2 cellular contexts compared by ENCODE assay signal in the genomic region with DNA sequence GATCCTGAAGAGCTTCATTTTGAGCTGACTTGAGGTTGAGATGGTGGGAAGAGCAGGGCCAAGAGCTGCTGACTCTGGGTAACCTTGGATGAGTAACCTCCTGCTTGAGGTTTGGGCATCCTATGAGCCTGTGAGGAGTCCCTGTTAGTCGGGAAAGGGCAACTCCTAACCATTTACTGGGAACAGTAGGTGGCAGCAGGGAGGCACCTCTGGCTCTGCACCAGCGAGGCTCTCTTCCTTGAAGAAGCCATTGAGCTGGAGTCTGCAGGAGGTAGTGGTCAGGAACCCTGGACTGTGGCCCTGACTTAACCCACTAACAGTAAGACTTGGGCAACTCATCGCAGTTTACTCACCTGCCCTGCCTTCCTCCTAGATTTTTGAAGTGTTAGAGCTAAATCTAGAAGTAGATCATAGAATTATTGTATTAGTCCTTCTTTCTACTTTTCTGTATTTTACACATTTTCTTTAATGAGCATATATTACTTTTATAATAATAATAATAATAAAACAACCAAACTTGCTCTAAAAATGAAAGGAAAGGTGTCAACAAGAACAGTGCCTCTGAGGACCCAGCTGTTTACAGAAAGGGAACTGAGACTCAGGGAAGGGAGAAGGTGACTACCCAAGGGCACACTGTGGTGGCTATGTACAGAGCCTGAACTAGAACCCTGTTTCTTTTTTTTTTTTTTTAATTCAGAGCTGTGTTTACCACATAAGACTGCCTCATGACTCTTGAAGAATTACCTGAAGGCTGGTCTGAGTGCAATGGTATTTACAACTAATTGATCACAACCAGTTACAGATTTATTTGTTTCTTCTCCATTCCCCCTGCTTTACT.
A peak's percentile ranks its signal among the peaks of the same experiment; 100 is the strongest.
TF ChIP-seq lines count a peak whose summit lies in the region.

No MANE protein-coding gene starts in this region.

TF ChIP-seq in HEK293, 187 proteins besides CTCF, POLR2A, EP300 and RAD21 (continues in another document):
- TF ChIP-seq, protein P1, sequence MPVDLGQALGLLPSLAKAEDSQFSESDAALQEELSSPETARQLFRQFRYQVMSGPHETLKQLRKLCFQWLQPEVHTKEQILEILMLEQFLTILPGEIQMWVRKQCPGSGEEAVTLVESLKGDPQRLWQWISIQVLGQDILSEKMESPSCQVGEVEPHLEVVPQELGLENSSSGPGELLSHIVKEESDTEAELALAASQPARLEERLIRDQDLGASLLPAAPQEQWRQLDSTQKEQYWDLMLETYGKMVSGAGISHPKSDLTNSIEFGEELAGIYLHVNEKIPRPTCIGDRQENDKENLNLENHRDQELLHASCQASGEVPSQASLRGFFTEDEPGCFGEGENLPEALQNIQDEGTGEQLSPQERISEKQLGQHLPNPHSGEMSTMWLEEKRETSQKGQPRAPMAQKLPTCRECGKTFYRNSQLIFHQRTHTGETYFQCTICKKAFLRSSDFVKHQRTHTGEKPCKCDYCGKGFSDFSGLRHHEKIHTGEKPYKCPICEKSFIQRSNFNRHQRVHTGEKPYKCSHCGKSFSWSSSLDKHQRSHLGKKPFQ (tag by site-specific recombination; IDR thresholded peaks at IDR 0.05) = no peak
- TF ChIP-seq ZNF10 (tag by site-specific recombination; IDR thresholded peaks at IDR 0.05) (no peak), ZNF600 (tag by site-specific recombination; IDR thresholded peaks at IDR 0.05) (peak; percentile 21; the same call in 1 of the 2 replicates), ZBTB8A (tag by site-specific recombination; IDR thresholded peaks at IDR 0.05) (no peak), ZBTB7A (tag by site-specific recombination; IDR thresholded peaks at IDR 0.05; ENCODE audit: low read depth) (no peak), ZNF248 (tag by site-specific recombination; IDR thresholded peaks at IDR 0.05) (no peak), ZSCAN30 (tag by site-specific recombination; IDR thresholded peaks at IDR 0.05) (0 out of 2 replicates have a peak, but pooled peaks have one; percentile 16), ZNF670 (tag by site-specific recombination; IDR thresholded peaks at IDR 0.05; ENCODE audit: low read depth) (no peak), ZNF341 (tag by site-specific recombination; IDR thresholded peaks at IDR 0.05; ENCODE audit: low read depth) (no peak), EGR2 (tag by site-specific recombination; IDR thresholded peaks at IDR 0.05; ENCODE audit: low read depth) (no peak), KLF16 (tag by site-specific recombination; IDR thresholded peaks at IDR 0.05) (no peak), ZNF521 (tag by site-specific recombination; IDR thresholded peaks at IDR 0.05) (no peak), ZNF664 (tag by site-specific recombination; IDR thresholded peaks at IDR 0.05) (peak; percentile 45; the same call in 1 of the 2 replicates), TRIM28 (IDR thresholded peaks at IDR 0.05; ENCODE audit: borderline replicate concordance, low read length) (0 out of 2 replicates have a peak, but pooled peaks have one; percentile 22), ZXDB (tag by site-specific recombination; IDR thresholded peaks at IDR 0.05) (no peak), IKZF3 (tag by site-specific recombination; IDR thresholded peaks at IDR 0.05) (peak; percentile 66; the same call in 1 of the 2 replicates), ZNF335 (tag by site-specific recombination; conservative IDR thresholded peaks at IDR 0.05) (0 out of 2 replicates have a peak, but pooled peaks have one; percentile 22), SCRT2 (tag by site-specific recombination; IDR thresholded peaks at IDR 0.05) (no peak), ZNF175 (tag by site-specific recombination; IDR thresholded peaks at IDR 0.05) (no peak), ZBTB17 (tag by site-specific recombination; IDR thresholded peaks at IDR 0.05) (no peak), ZNF311 (tag by site-specific recombination; IDR thresholded peaks at IDR 0.05; ENCODE audit: borderline replicate concordance) (no peak), ZNF621 (tag by site-specific recombination; IDR thresholded peaks at IDR 0.05) (no peak)
- TF ChIP-seq, protein P2, sequence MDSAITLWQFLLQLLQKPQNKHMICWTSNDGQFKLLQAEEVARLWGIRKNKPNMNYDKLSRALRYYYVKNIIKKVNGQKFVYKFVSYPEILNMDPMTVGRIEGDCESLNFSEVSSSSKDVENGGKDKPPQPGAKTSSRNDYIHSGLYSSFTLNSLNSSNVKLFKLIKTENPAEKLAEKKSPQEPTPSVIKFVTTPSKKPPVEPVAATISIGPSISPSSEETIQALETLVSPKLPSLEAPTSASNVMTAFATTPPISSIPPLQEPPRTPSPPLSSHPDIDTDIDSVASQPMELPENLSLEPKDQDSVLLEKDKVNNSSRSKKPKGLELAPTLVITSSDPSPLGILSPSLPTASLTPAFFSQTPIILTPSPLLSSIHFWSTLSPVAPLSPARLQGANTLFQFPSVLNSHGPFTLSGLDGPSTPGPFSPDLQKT (IDR thresholded peaks at IDR 0.05; ENCODE audit: borderline replicate concordance, low read depth, low read length) = no peak
- TF ChIP-seq, protein P3, sequence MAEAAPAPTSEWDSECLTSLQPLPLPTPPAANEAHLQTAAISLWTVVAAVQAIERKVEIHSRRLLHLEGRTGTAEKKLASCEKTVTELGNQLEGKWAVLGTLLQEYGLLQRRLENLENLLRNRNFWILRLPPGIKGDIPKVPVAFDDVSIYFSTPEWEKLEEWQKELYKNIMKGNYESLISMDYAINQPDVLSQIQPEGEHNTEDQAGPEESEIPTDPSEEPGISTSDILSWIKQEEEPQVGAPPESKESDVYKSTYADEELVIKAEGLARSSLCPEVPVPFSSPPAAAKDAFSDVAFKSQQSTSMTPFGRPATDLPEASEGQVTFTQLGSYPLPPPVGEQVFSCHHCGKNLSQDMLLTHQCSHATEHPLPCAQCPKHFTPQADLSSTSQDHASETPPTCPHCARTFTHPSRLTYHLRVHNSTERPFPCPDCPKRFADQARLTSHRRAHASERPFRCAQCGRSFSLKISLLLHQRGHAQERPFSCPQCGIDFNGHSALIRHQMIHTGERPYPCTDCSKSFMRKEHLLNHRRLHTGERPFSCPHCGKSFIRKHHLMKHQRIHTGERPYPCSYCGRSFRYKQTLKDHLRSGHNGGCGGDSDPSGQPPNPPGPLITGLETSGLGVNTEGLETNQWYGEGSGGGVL (tag by site-specific recombination; IDR thresholded peaks at IDR 0.05) = no peak
- TF ChIP-seq, protein P4, sequence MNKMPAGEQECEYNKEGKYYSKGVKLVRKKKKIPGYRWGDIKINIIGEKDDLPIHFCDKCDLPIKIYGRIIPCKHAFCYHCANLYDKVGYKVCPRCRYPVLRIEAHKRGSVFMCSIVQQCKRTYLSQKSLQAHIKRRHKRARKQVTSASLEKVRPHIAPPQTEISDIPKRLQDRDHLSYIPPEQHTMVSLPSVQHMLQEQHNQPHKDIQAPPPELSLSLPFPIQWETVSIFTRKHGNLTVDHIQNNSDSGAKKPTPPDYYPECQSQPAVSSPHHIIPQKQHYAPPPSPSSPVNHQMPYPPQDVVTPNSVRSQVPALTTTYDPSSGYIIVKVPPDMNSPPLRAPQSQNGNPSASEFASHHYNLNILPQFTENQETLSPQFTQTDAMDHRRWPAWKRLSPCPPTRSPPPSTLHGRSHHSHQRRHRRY (tag by site-specific recombination; IDR thresholded peaks at IDR 0.05) = no peak
- TF ChIP-seq, protein P5, sequence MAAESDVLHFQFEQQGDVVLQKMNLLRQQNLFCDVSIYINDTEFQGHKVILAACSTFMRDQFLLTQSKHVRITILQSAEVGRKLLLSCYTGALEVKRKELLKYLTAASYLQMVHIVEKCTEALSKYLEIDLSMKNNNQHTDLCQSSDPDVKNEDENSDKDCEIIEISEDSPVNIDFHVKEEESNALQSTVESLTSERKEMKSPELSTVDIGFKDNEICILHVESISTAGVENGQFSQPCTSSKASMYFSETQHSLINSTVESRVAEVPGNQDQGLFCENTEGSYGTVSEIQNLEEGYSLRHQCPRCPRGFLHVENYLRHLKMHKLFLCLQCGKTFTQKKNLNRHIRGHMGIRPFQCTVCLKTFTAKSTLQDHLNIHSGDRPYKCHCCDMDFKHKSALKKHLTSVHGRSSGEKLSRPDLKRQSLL (tag by site-specific recombination; IDR thresholded peaks at IDR 0.05) = no peak

TF ChIP-seq in GM12878, 131 proteins besides CTCF, POLR2A, EP300 and RAD21 (continues in another document):
- peak; percentile 20 for TF ChIP-seq MEF2B (IDR thresholded peaks at IDR 0.05; ENCODE audit: partially characterized antibody, poor library complexity, severe bottlenecking)
- no peak for TF ChIP-seq MYB (IDR thresholded peaks at IDR 0.05; ENCODE audit: borderline replicate concordance, low read depth, low read length)
- peak; percentile 19; the same call in 1 of the 2 replicates for TF ChIP-seq NBN (IDR thresholded peaks at IDR 0.05)
- TF ChIP-seq, protein P6, sequence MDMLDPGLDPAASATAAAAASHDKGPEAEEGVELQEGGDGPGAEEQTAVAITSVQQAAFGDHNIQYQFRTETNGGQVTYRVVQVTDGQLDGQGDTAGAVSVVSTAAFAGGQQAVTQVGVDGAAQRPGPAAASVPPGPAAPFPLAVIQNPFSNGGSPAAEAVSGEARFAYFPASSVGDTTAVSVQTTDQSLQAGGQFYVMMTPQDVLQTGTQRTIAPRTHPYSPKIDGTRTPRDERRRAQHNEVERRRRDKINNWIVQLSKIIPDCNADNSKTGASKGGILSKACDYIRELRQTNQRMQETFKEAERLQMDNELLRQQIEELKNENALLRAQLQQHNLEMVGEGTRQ (IDR thresholded peaks at IDR 0.05; ENCODE audit: borderline replicate concordance, low read depth, low read length) = no peak
- peak; percentile 73 for TF ChIP-seq RUNX3 (IDR thresholded peaks at IDR 0.05; ENCODE audit: low read length)
- TF ChIP-seq, protein P7, sequence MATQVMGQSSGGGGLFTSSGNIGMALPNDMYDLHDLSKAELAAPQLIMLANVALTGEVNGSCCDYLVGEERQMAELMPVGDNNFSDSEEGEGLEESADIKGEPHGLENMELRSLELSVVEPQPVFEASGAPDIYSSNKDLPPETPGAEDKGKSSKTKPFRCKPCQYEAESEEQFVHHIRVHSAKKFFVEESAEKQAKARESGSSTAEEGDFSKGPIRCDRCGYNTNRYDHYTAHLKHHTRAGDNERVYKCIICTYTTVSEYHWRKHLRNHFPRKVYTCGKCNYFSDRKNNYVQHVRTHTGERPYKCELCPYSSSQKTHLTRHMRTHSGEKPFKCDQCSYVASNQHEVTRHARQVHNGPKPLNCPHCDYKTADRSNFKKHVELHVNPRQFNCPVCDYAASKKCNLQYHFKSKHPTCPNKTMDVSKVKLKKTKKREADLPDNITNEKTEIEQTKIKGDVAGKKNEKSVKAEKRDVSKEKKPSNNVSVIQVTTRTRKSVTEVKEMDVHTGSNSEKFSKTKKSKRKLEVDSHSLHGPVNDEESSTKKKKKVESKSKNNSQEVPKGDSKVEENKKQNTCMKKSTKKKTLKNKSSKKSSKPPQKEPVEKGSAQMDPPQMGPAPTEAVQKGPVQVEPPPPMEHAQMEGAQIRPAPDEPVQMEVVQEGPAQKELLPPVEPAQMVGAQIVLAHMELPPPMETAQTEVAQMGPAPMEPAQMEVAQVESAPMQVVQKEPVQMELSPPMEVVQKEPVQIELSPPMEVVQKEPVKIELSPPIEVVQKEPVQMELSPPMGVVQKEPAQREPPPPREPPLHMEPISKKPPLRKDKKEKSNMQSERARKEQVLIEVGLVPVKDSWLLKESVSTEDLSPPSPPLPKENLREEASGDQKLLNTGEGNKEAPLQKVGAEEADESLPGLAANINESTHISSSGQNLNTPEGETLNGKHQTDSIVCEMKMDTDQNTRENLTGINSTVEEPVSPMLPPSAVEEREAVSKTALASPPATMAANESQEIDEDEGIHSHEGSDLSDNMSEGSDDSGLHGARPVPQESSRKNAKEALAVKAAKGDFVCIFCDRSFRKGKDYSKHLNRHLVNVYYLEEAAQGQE (IDR thresholded peaks at IDR 0.05; ENCODE audit: low read depth, low read length) = no peak
- TF ChIP-seq ATF7 (IDR thresholded peaks at IDR 0.05; ENCODE audit: low read depth) = peak; percentile 58; the same call in 1 of the 2 replicates
- peak; percentile 80 for TF ChIP-seq TCF3 (IDR thresholded peaks at IDR 0.05; ENCODE audit: borderline replicate concordance, insufficient read depth, low read depth, low read length)
- peak; percentile 40; the same call in 1 of the 2 replicates for TF ChIP-seq IKZF1 (conservative IDR thresholded peaks at IDR 0.05)
- TF ChIP-seq NFIC (IDR thresholded peaks at IDR 0.05; ENCODE audit: low read depth, low read length) = 0 out of 2 replicates have a peak, but pooled peaks have one; percentile 21
- TF ChIP-seq BCL11A (IDR thresholded peaks at IDR 0.05; ENCODE audit: low read depth, low read length) = 0 out of 2 replicates have a peak, but pooled peaks have one; percentile 40
- peak; percentile 51 to 68; a peak in 2 of 4 replicates for TF ChIP-seq IKZF2 (IDR thresholded peaks at IDR 0.05)
- peak; percentile 51; the same call in 1 of the 2 replicates for TF ChIP-seq SMC3 (IDR thresholded peaks at IDR 0.05; ENCODE audit: borderline replicate concordance, low read length)
- peak; percentile 97 for TF ChIP-seq ZNF384 (IDR thresholded peaks at IDR 0.05; ENCODE audit: borderline replicate concordance, low read depth, low read length)
- 0 out of 2 replicates have a peak, but pooled peaks have one; percentile 26 for TF ChIP-seq MTA2 (IDR thresholded peaks at IDR 0.05; ENCODE audit: low read depth)
- TF ChIP-seq TCF12 (IDR thresholded peaks at IDR 0.05; ENCODE audit: low read depth, low read length) = peak; percentile 92
- no peak for TF ChIP-seq CBX3 (IDR thresholded peaks at IDR 0.05; ENCODE audit: borderline replicate concordance, low read depth)
- no peak for TF ChIP-seq HDAC2 (IDR thresholded peaks at IDR 0.05)
- peak; percentile 66; the same call in 1 of the 2 replicates for TF ChIP-seq WRNIP1 (IDR thresholded peaks at IDR 0.05; ENCODE audit: borderline replicate concordance, low read depth, low read length)
- 0 out of 2 replicates have a peak, but pooled peaks have one; percentile 25 for TF ChIP-seq CBX5 (IDR thresholded peaks at IDR 0.05; ENCODE audit: low read depth)
- TF ChIP-seq SIN3A (IDR thresholded peaks at IDR 0.05; ENCODE audit: low read depth, low read length) = peak; percentile 65; the same call in 1 of the 2 replicates
- TF ChIP-seq ESRRA (IDR thresholded peaks at IDR 0.05; ENCODE audit: low read length) = peak; percentile 95; the same call in 1 of the 2 replicates
- 0 out of 2 replicates have a peak, but pooled peaks have one; percentile 15 for TF ChIP-seq CREM (IDR thresholded peaks at IDR 0.05; ENCODE audit: low read depth)
- TF ChIP-seq, protein P8, sequence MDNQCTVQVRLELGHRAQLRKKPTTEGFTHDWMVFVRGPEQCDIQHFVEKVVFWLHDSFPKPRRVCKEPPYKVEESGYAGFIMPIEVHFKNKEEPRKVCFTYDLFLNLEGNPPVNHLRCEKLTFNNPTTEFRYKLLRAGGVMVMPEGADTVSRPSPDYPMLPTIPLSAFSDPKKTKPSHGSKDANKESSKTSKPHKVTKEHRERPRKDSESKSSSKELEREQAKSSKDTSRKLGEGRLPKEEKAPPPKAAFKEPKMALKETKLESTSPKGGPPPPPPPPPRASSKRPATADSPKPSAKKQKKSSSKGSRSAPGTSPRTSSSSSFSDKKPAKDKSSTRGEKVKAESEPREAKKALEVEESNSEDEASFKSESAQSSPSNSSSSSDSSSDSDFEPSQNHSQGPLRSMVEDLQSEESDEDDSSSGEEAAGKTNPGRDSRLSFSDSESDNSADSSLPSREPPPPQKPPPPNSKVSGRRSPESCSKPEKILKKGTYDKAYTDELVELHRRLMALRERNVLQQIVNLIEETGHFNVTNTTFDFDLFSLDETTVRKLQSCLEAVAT (IDR thresholded peaks at IDR 0.05) = 0 out of 2 replicates have a peak, but pooled peaks have one; percentile 5
